In genomic region chr3:28234454-28234853, GRCh38 we compare ENCODE assay signal across 28 cellular contexts.
"Had no signal": no experiment of that assay in that cellular context is flagged by ENCODE, and none has a peak within 500 bp of the region (broad histone marks: within the 10 kb centered on the region; RNA-seq: fewer than 3 reads in every experiment).

No MANE protein-coding gene starts in this region.

- ATAC-seq: activated CD4-positive, alpha-beta T cell treated with anti-CD3 and anti-CD28 coated beads for 36 hours; activated CD8-positive, alpha-beta memory T cell treated with anti-CD3 and anti-CD28 coated beads, Interleukin-2, amount 10 ng/mL, durations not matched to agents 7 days and 5 days; activated CD8-positive, alpha-beta T cell treated with anti-CD3 and anti-CD28 coated beads, Interleukin-2, amount 10 ng/mL, durations not matched to agents 7 days and 5 days; activated naive CD4-positive, alpha-beta T cell treated with anti-CD3 and anti-CD28 coated beads, Interleukin-2, amount 50 U/mL, for 72 hours; gastroesophageal sphincter; heart right ventricle had no signal

- H3K9me3 Mint-ChIP-seq: activated CD4-positive, alpha-beta memory T cell treated with anti-CD3 and anti-CD28 coated beads for 36 hours; activated naive CD4-positive, alpha-beta T cell treated with anti-CD3 and anti-CD28 coated beads, Interleukin-2, amount 10 ng/mL, durations not matched to agents 7 days and 5 days; brain had no signal

- H3K36me3 Mint-ChIP-seq: activated CD4-positive, alpha-beta memory T cell treated with anti-CD3 and anti-CD28 coated beads for 36 hours; activated CD8-positive, alpha-beta memory T cell treated with anti-CD3 and anti-CD28 coated beads, Interleukin-2, amount 10 ng/mL, durations not matched to agents 7 days and 5 days; activated naive CD4-positive, alpha-beta T cell treated with anti-CD3 and anti-CD28 coated beads, Interleukin-2, amount 10 ng/mL, durations not matched to agents 7 days and 5 days; activated naive CD8-positive, alpha-beta T cell treated with anti-CD3 and anti-CD28 coated beads, Interleukin-2, amount 10 ng/mL, durations not matched to agents 7 days and 5 days; brain had no signal

- H3K4me1 Mint-ChIP-seq: activated CD4-positive, alpha-beta T cell treated with anti-CD3 and anti-CD28 coated beads for 36 hours; activated CD4-positive, alpha-beta T cell treated with anti-CD3 and anti-CD28 coated beads, Interleukin-2, amount 10 ng/mL, durations not matched to agents 24 days and 14 days; activated naive CD4-positive, alpha-beta T cell treated with anti-CD3 and anti-CD28 coated beads, Interleukin-2, amount 10 ng/mL, durations not matched to agents 7 days and 5 days had no signal

- H3K27ac Mint-ChIP-seq: activated CD4-positive, alpha-beta memory T cell treated with anti-CD3 and anti-CD28 coated beads for 36 hours; activated CD4-positive, alpha-beta T cell treated with anti-CD3 and anti-CD28 coated beads for 36 hours; activated CD4-positive, alpha-beta T cell treated with anti-CD3 and anti-CD28 coated beads, Interleukin-2, amount 10 ng/mL, durations not matched to agents 24 days and 14 days; activated CD8-positive, alpha-beta memory T cell treated with anti-CD3 and anti-CD28 coated beads, Interleukin-2, amount 10 ng/mL, durations not matched to agents 7 days and 5 days; activated CD8-positive, alpha-beta T cell treated with anti-CD3 and anti-CD28 coated beads, Interleukin-2, amount 10 ng/mL, durations not matched to agents 7 days and 5 days; activated naive CD4-positive, alpha-beta T cell treated with anti-CD3 and anti-CD28 coated beads, Interleukin-2, amount 10 ng/mL, durations not matched to agents 7 days and 5 days; activated naive CD4-positive, alpha-beta T cell treated with anti-CD3 and anti-CD28 coated beads, Interleukin-2, amount 50 U/mL, for 72 hours; activated naive CD8-positive, alpha-beta T cell treated with anti-CD3 and anti-CD28 coated beads, Interleukin-2, amount 10 ng/mL, durations not matched to agents 7 days and 5 days; activated T-helper 1 cell treated with anti-CD3 and anti-CD28 coated beads, Interleukin-12 subunit alpha, Interleukin-12 subunit beta, Interleukin-2, Interleukin-4 antibody, amounts not matched to agents 30 ng/mL and 10 ng/mL and 1 ng/mL, durations not matched to agents 14 hours and 24 hours and 36 hours; brain had no signal

- H3K4me3 Mint-ChIP-seq: activated CD4-positive, alpha-beta memory T cell treated with anti-CD3 and anti-CD28 coated beads for 36 hours; activated CD4-positive, alpha-beta T cell treated with anti-CD3 and anti-CD28 coated beads for 36 hours; activated CD4-positive, alpha-beta T cell treated with anti-CD3 and anti-CD28 coated beads, Interleukin-2, amount 10 ng/mL, durations not matched to agents 24 days and 14 days; activated CD8-positive, alpha-beta memory T cell treated with anti-CD3 and anti-CD28 coated beads, Interleukin-2, amount 10 ng/mL, durations not matched to agents 7 days and 5 days; activated CD8-positive, alpha-beta T cell treated with anti-CD3 and anti-CD28 coated beads, Interleukin-2, amount 10 ng/mL, durations not matched to agents 7 days and 5 days; activated naive CD4-positive, alpha-beta T cell treated with anti-CD3 and anti-CD28 coated beads, Interleukin-2, amount 10 ng/mL, durations not matched to agents 7 days and 5 days; activated naive CD8-positive, alpha-beta T cell treated with anti-CD3 and anti-CD28 coated beads, Interleukin-2, amount 10 ng/mL, durations not matched to agents 7 days and 5 days; activated T-helper 1 cell treated with anti-CD3 and anti-CD28 coated beads, Interleukin-12 subunit alpha, Interleukin-12 subunit beta, Interleukin-2, Interleukin-4 antibody, amounts not matched to agents 30 ng/mL and 10 ng/mL and 1 ng/mL, durations not matched to agents 14 hours and 24 hours and 36 hours; brain had no signal

- DNase-seq: activated CD4-positive, alpha-beta memory T cell treated with anti-CD3 and anti-CD28 coated beads for 36 hours; activated CD4-positive, alpha-beta T cell treated with anti-CD3 and anti-CD28 coated beads for 36 hours; activated CD4-positive, alpha-beta T cell treated with anti-CD3 and anti-CD28 coated beads, Interleukin-2, amount 10 ng/mL, durations not matched to agents 24 days and 14 days; activated CD4-positive, CD25-positive, alpha-beta regulatory T cell; activated CD4-positive, CD25-positive, alpha-beta regulatory T cell treated with anti-CD3 and anti-CD28 coated beads, Interleukin-2, amount 50 U/mL, for 72 hours; activated CD8-positive, alpha-beta memory T cell treated with anti-CD3 and anti-CD28 coated beads, Interleukin-2, amount 10 ng/mL, durations not matched to agents 7 days and 5 days; activated CD8-positive, alpha-beta memory T cell treated with anti-CD3 and anti-CD28 coated beads, Interleukin-2, amount 50 U/mL, for 4 hours; activated CD8-positive, alpha-beta T cell treated with anti-CD3 and anti-CD28 coated beads, Interleukin-2, amount 10 ng/mL, durations not matched to agents 7 days and 5 days; activated gamma-delta T cell; activated naive CD4-positive, alpha-beta T cell; activated naive CD4-positive, alpha-beta T cell treated with anti-CD3 and anti-CD28 coated beads, Interleukin-2, amount 10 ng/mL, durations not matched to agents 7 days and 5 days; activated naive CD8-positive, alpha-beta T cell treated with anti-CD3 and anti-CD28 coated beads, Interleukin-2, amount 10 ng/mL, durations not matched to agents 7 days and 5 days; activated T-cell treated with anti-CD3 and anti-CD28 coated beads, Interleukin-2, amount 50 U/mL, for 1 hour; activated T-cell treated with anti-CD3 and anti-CD28 coated beads, Interleukin-2, amount 50 U/mL, for 48 hours; central memory CD4-positive, alpha-beta T cell; cortex of kidney; dermis blood vessel endothelial cell; effector CD4-positive, alpha-beta T cell; esophagus squamous epithelium; foreskin melanocyte; heart right ventricle had no signal

- H3K27me3 Mint-ChIP-seq: activated CD4-positive, alpha-beta memory T cell treated with anti-CD3 and anti-CD28 coated beads for 36 hours; activated CD4-positive, alpha-beta T cell treated with anti-CD3 and anti-CD28 coated beads for 36 hours; activated CD4-positive, alpha-beta T cell treated with anti-CD3 and anti-CD28 coated beads, Interleukin-2, amount 10 ng/mL, durations not matched to agents 24 days and 14 days; activated CD8-positive, alpha-beta memory T cell treated with anti-CD3 and anti-CD28 coated beads, Interleukin-2, amount 10 ng/mL, durations not matched to agents 7 days and 5 days; activated naive CD4-positive, alpha-beta T cell treated with anti-CD3 and anti-CD28 coated beads, Interleukin-2, amount 10 ng/mL, durations not matched to agents 7 days and 5 days; brain had no signal

- FAIRE-seq: colon, endometrium, endothelial cell of umbilical vein had no signal
